16 cellular contexts compared by ENCODE assay signal in the genomic region with DNA sequence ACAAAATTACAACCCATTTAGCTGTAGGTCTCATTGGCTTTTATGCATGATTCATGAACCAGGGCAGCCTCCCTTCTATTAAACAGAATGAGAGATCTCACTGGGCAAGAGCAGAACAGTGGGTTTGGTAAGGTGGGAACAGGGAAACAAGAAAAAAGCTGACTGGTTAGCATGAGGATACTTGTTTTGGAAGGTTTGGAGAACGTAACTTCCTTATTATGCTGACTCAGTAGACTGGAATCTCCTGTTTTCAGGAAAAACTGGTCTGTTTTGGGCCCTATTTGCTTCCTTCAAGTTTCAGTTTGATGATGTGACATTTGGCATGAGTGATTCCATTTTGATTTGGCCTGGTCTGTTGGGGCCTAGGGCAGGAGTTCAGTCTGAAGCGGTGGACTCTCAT.
DNase-seq lines count a peak whose midpoint lies in the region; ATAC-seq, FAIRE-seq and TF ChIP-seq lines count a peak whose summit lies in the region.
"Had no signal": no experiment of that assay in that cellular context is flagged by ENCODE, and none has a peak within 500 bp of the region (broad histone marks: within the 10 kb centered on the region; RNA-seq: fewer than 3 reads in every experiment).

No MANE protein-coding gene starts in this region.

- H4K20me1 ChIP-seq in PC-3 (ENCODE audit: low read length) (no peaks in the 10 kb centered on the region), endothelial cell of umbilical vein (replicated peaks; ENCODE audit: control insufficient read depth, extremely low read depth, insufficient read depth, low read length) (no peaks in the 10 kb centered on the region), smooth muscle cell (ENCODE audit: low read depth) (no peaks in the 10 kb centered on the region)

- H3K9me1 ChIP-seq in endothelial cell of umbilical vein (replicated peaks; ENCODE audit: control insufficient read depth, extremely low read depth, insufficient read depth, low read length), result no peaks in the 10 kb centered on the region

- no peaks in the 10 kb centered on the region for H3K79me2 ChIP-seq in PC-3 (ENCODE audit: low read length)
- no peaks in the 10 kb centered on the region for H3K79me2 ChIP-seq in endothelial cell of umbilical vein (ENCODE audit: control insufficient read depth, insufficient read depth, low read length)
- no peaks in the 10 kb centered on the region for H3K79me2 ChIP-seq in smooth muscle cell (ENCODE audit: low read depth)
- H3K79me2 ChIP-seq: hepatocyte had no signal

- DNase-seq in PC-3 (peak; percentile 74), endothelial cell of umbilical vein (ENCODE audit: low read depth, low spot score) (peak; percentile 81), kidney epithelial cell (ENCODE audit: low read depth) (peak; percentile 16), smooth muscle cell (lab: John Stamatoyannopoulos, UW; ENCODE audit: unreplicated experiment) (no peak), dorsolateral prefrontal cortex (no peak), DMS 273 treated with DMSO at 0.1 percent for 48 hours (lab: John Stamatoyannopoulos, UW) (no peak)
- DNase-seq: activated T-cell treated with anti-CD3 and anti-CD28 coated beads, Interleukin-2, amount 50 U/mL, for 1 hour; caudate nucleus; NCI-H1694; NCI-H446; nephron progenitor cell had no signal

- peak; percentile 55 for ATAC-seq in PC-3
- no peak for ATAC-seq in SK-N-SH treated with all-trans-retinoic acid at 6 μM for 48 hours

- dilution Hi-C loops in endothelial cell of umbilical vein (cut with MboI; ENCODE audit: extremely low pct_ligation_motif_present, low sequenced_read_pairs), result no loop called here

- H3K9me2 ChIP-seq in PC-3 (replicated peaks; ENCODE audit: low read length), result no peaks in the 10 kb centered on the region

- TF ChIP-seq POLR2A in endothelial cell of umbilical vein (IDR thresholded peaks at IDR 0.05; ENCODE audit: low read depth, low read length), result no peak

- TF ChIP-seq CTCF in PC-3 (conservative IDR thresholded peaks at IDR 0.05; ENCODE audit: low read depth, low read length), result no peak
- no peak for TF ChIP-seq CTCF in endothelial cell of umbilical vein (IDR thresholded peaks at IDR 0.05; ENCODE audit: extremely low read depth in 1 of 2, insufficient read depth in 1 of 2, low read depth in 1 of 2, low read length in 2 of 2)
- no peak for TF ChIP-seq CTCF in kidney epithelial cell (IDR thresholded peaks at IDR 0.05; ENCODE audit: insufficient read depth, low read length, poor library complexity, severe bottlenecking)
- no peak for TF ChIP-seq CTCF in smooth muscle cell (IDR thresholded peaks at IDR 0.05; ENCODE audit: borderline replicate concordance, insufficient read depth, poor library complexity, severe bottlenecking)
- no peak for TF ChIP-seq CTCF in dorsolateral prefrontal cortex (IDR thresholded peaks at IDR 0.05 in 54 of 56, conservative IDR thresholded peaks at IDR 0.05 in 2 of 56; ENCODE audit: low read depth in 1 of 56, partially characterized antibody in 56 of 56)

- H3K27ac ChIP-seq in PC-3 (ENCODE audit: low read length) (peak overlapping the region; percentile 52), endothelial cell of umbilical vein (ENCODE audit: insufficient read depth, low read depth, low read length) (peak overlapping the region; percentile 69), smooth muscle cell (ENCODE audit: low read depth) (peak overlapping the region; percentile 88), dorsolateral prefrontal cortex (no peak overlapping the region)
- H3K27ac ChIP-seq: hepatocyte, SJSA1 had no signal

- intact Hi-C loops in PC-3 (cut with micrococcal nuclease), result no loop called here
- intact Hi-C loops in endothelial cell of umbilical vein (cut with micrococcal nuclease), result loop anchor here (1.0 to 5.0 kb wide), 2 partner anchors 52 to 981 kb away; no protein-coding TSS in a partner anchor
- intact Hi-C loops in dorsolateral prefrontal cortex (cut with DNase I), result no loop called here

- H3K4me2 ChIP-seq in PC-3 (ENCODE audit: low read length) (0 out of 2 replicates have a peak overlapping the region, but pooled peaks have one; percentile 32), endothelial cell of umbilical vein (ENCODE audit: insufficient read depth, low read length) (no peak overlapping the region), smooth muscle cell (peak overlapping the region; percentile 34)
- H3K4me2 ChIP-seq: hepatocyte had no signal

- BruUV-seq in PC-3 (replicated peaks; lab: Mats Ljungman, UMichigan) (no TSS peak), endothelial cell of umbilical vein (replicated peaks; lab: Mats Ljungman, UMichigan) (no TSS peak)

- peak overlapping the region; percentile 31 for H2AFZ ChIP-seq in PC-3 (ENCODE audit: low read length)
- peak overlapping the region; percentile 10 for H2AFZ ChIP-seq in endothelial cell of umbilical vein (ENCODE audit: low read depth, low read length)
- H2AFZ ChIP-seq in smooth muscle cell (ENCODE audit: low read depth), result peak overlapping the region; percentile 52
- H2AFZ ChIP-seq: hepatocyte had no signal

- no peak overlapping the region; the same call in 1 of the 2 replicates for H3K9ac ChIP-seq in PC-3 (ENCODE audit: low read length)
- no peak overlapping the region for H3K9ac ChIP-seq in endothelial cell of umbilical vein (replicated peaks; ENCODE audit: extremely low read depth, insufficient read depth, low read length)
- H3K9ac ChIP-seq in smooth muscle cell (ENCODE audit: low read depth), result peak overlapping the region; percentile 73

- POLR2A ChIA-PET in PC-3 (lab: Charles Lee; ENCODE audit: unreplicated experiment), result no interaction called here
- POLR2A ChIA-PET in endothelial cell of umbilical vein (lab: Charles Lee), result no interaction called here

- peak; percentile 92 for FAIRE-seq in endothelial cell of umbilical vein (lab: Jason Lieb, UNC)
- FAIRE-seq: endometrium, TTC549 had no signal

- CTCF ChIA-PET in PC-3 (lab: Charles Lee) (no interaction called here), endothelial cell of umbilical vein (lab: Charles Lee) (interaction anchor here (0.6 to 2.7 kb wide), 3 partner anchors 9 to 56 kb away, joined by 3 to 12 read pairs (median 3); no protein-coding TSS in a partner anchor)

- H3F3A ChIP-seq in PC-3 (ENCODE audit: low read length, unreplicated experiment), result no peaks in the 10 kb centered on the region
- H3F3A ChIP-seq in smooth muscle cell (ENCODE audit: low read depth), result peaks cover 8% of the 10 kb centered on the region

- H3K9me3 ChIP-seq in PC-3 (ENCODE audit: low read length) (no peaks in the 10 kb centered on the region), endothelial cell of umbilical vein (replicated peaks; ENCODE audit: control insufficient read depth, insufficient read depth, low read length) (no peaks in the 10 kb centered on the region), smooth muscle cell (replicated peaks; ENCODE audit: low read depth) (no peaks in the 10 kb centered on the region)
- H3K9me3 ChIP-seq: SJSA1 had no signal

- H3K4me3 ChIP-seq in PC-3 (ENCODE audit: low read length), result no peak overlapping the region
- no peak overlapping the region for H3K4me3 ChIP-seq in endothelial cell of umbilical vein (replicated peaks in 1 of 3; ENCODE audit: insufficient read depth in 1 of 3, low read depth in 1 of 3, low read length in 3 of 3)
- no peak overlapping the region for H3K4me3 ChIP-seq in kidney epithelial cell (ENCODE audit: low read depth, low read length)
- H3K4me3 ChIP-seq in smooth muscle cell, result no peak overlapping the region
- H3K4me3 ChIP-seq in dorsolateral prefrontal cortex, result no peak overlapping the region
- H3K4me3 ChIP-seq: hepatocyte, SJSA1 had no signal

- WGBS in smooth muscle cell (ENCODE audit: low lambda C conversion rate), result 51% methylated on average over 2 of the region's 2 CpGs

- H3K27me3 ChIP-seq in PC-3 (ENCODE audit: low read length) (no peaks in the 10 kb centered on the region), endothelial cell of umbilical vein (ENCODE audit: control insufficient read depth in 2 of 2, insufficient read depth in 2 of 2, low read length in 2 of 2) (no peaks in the 10 kb centered on the region), kidney epithelial cell (ENCODE audit: control insufficient read depth, insufficient read depth, low read length) (no peaks in the 10 kb centered on the region), smooth muscle cell (ENCODE audit: low read depth) (no peaks in the 10 kb centered on the region), dorsolateral prefrontal cortex (peaks cover 0 to 9% (median 0%) of the 10 kb centered on the region in 45 donors)
- H3K27me3 ChIP-seq: hepatocyte, SJSA1 had no signal

- H3K36me3 ChIP-seq in PC-3 (ENCODE audit: low read depth, low read length) (no peaks in the 10 kb centered on the region), endothelial cell of umbilical vein (ENCODE audit: control insufficient read depth in 2 of 2, extremely low read depth in 1 of 2, insufficient read depth in 2 of 2, low read length in 2 of 2) (no peaks in the 10 kb centered on the region), kidney epithelial cell (ENCODE audit: control insufficient read depth, insufficient read depth, low read length) (no peaks in the 10 kb centered on the region), smooth muscle cell (ENCODE audit: low read depth) (no peaks in the 10 kb centered on the region)
- H3K36me3 ChIP-seq: SJSA1 had no signal

- H3K4me1 ChIP-seq in PC-3 (ENCODE audit: insufficient read depth, low read length), result peaks cover 14% of the 10 kb centered on the region
- H3K4me1 ChIP-seq in endothelial cell of umbilical vein (ENCODE audit: control insufficient read depth, extremely low read depth, insufficient read depth, low read length), result peaks cover 44% of the 10 kb centered on the region
- H3K4me1 ChIP-seq in smooth muscle cell (ENCODE audit: low read depth), result no peaks in the 10 kb centered on the region

TF ChIP-seq in endothelial cell of umbilical vein, 7 proteins besides CTCF, POLR2A, EP300 and RAD21 (continues in another document):
- TF ChIP-seq POLR2AphosphoS5 (IDR thresholded peaks at IDR 0.05; ENCODE audit: insufficient read depth, low read depth, low read length) (peak; percentile 33), EZH2 (IDR thresholded peaks at IDR 0.05; ENCODE audit: borderline replicate concordance, low read depth, low read length, severe bottlenecking) (no peak), FOS (IDR thresholded peaks at IDR 0.05; ENCODE audit: borderline replicate concordance, insufficient read depth, low read length) (peak; percentile 42)

TF ChIP-seq in SK-N-SH treated with all-trans-retinoic acid at 6 μM for 48 hours, 23 proteins besides CTCF, POLR2A, EP300 and RAD21 (continues in another document):
- TF ChIP-seq PPARA (CRISPR knock-in tag; IDR thresholded peaks at IDR 0.05; ENCODE audit: borderline replicate concordance), result no peak
- no peak for TF ChIP-seq ZNF70 (CRISPR knock-in tag; IDR thresholded peaks at IDR 0.05)
- no peak for TF ChIP-seq ARNTL (CRISPR knock-in tag; IDR thresholded peaks at IDR 0.05; ENCODE audit: borderline replicate concordance, low read depth)
- TF ChIP-seq ISL1 (CRISPR knock-in tag; IDR thresholded peaks at IDR 0.05), result no peak
- TF ChIP-seq TOX (CRISPR knock-in tag; IDR thresholded peaks at IDR 0.05; ENCODE audit: borderline replicate concordance), result no peak
- TF ChIP-seq SNAI2 (CRISPR knock-in tag; IDR thresholded peaks at IDR 0.05), result no peak
- TF ChIP-seq ZNF8 (CRISPR knock-in tag; IDR thresholded peaks at IDR 0.05), result no peak

Comparison
In these comparisons a context has a peak if more than half of its experiments do, and no peak if none do; other contexts are left out.
1. DNase-seq: peak in PC-3 (single experiment), endothelial cell of umbilical vein (single experiment) and kidney epithelial cell (single experiment); none in smooth muscle cell (single experiment), dorsolateral prefrontal cortex (0 of 10) and DMS 273 treated with DMSO at 0.1 percent for 48 hours (single experiment).
2. H3K27ac ChIP-seq: peak in PC-3 (single experiment), endothelial cell of umbilical vein (single experiment) and smooth muscle cell (single experiment); none in dorsolateral prefrontal cortex (0 of 59).
3. Peak in every context shown above with its lines, with median percentiles within 50 percentile points of each other: H2AFZ ChIP-seq.